Comparison of ENCODE assay signal across 9 cellular contexts in the genomic region with DNA sequence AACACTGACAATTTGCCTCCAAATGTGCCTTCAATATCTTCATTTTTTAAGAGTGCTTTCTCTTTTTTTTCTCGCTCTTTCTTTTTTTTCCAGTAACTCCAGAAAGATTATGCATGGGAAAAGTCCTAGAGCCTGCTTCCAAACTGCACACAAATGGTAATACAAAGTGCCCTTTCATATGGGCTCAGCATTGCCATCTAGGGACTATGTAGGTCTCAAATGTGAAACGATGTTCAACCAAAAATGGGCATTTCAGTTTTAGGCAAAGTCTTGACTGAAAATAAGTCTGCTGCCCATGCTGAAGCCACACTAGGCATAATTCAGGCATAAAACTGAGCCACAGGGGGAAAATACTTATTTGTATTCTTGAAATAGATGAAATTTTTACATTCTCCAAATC.
DNase-seq lines count a peak whose midpoint lies in the region; ATAC-seq, FAIRE-seq and TF ChIP-seq lines count a peak whose summit lies in the region.
"Had no signal": no experiment of that assay in that cellular context is flagged by ENCODE, and none has a peak within 500 bp of the region (broad histone marks: within the 10 kb centered on the region; RNA-seq: fewer than 3 reads in every experiment).

No MANE protein-coding gene starts in this region.

- POLR2A ChIA-PET in HepG2 (lab: Yijun Ruan, JAX) = no interaction called here

- intact Hi-C loops in HepG2 (cut with micrococcal nuclease; ENCODE audit: unreplicated experiment) (no loop called here), posterior vena cava (cut with DNase I) (loop anchor here in 1 of 2 donors (5.0 kb wide), 1 partner anchor 52 kb away; no protein-coding TSS in a partner anchor)

- TF ChIP-seq CTCF in HepG2 (CRISPR knock-in tag; IDR thresholded peaks at IDR 0.05) = peak; percentile 36

- no peak overlapping the region for H3K4me2 ChIP-seq in HepG2 (ENCODE audit: low read depth, low read length)

- no peak overlapping the region for H3K27ac ChIP-seq in HepG2 (ENCODE audit: extremely low read length, insufficient read depth, low read length)

- H3K4me3 ChIP-seq in HepG2 (replicated peaks in 1 of 3; ENCODE audit: insufficient read depth in 1 of 3, low read depth in 2 of 3, low read length in 3 of 3) = no peak overlapping the region

- CTCF ChIA-PET in HepG2 (lab: Yijun Ruan, JAX; ENCODE audit: low intra/inter-chr PET ratio, low total read pairs) = no interaction called here

- 9% methylated on average over 2 of the region's 2 CpGs for WGBS in HepG2 (ENCODE audit: low lambda C conversion rate)

- H3K9me3 ChIP-seq in HepG2 (ENCODE audit: low read length) = no peaks in the 10 kb centered on the region

- DNase-seq in AG08395 (ENCODE audit: low spot score) (peak; percentile 43), astrocyte of the hippocampus (ENCODE audit: low read depth, low spot score) (peak; percentile 66), HepG2 (ENCODE audit: low spot score) (no peak), posterior vena cava (ENCODE audit: low spot score) (no peak), NCI-H1436 treated with DMSO at 0.1 percent for 48 hours (lab: John Stamatoyannopoulos, UW) (no peak)
- DNase-seq: activated B cell treated with CpG ODN at 0.5 μM for 24 hours had no signal

- no peaks in the 10 kb centered on the region for H3K36me3 ChIP-seq in HepG2 (replicated peaks in 1 of 2; ENCODE audit: control insufficient read depth in 1 of 2, insufficient read depth in 2 of 2, low read length in 2 of 2)

- peak; percentile 64 for FAIRE-seq in HepG2 (lab: Jason Lieb, UNC)

- BruUV-seq in HepG2 (replicated peaks; lab: Mats Ljungman, UMichigan) = no TSS peak

- H2AFZ ChIP-seq in HepG2 (ENCODE audit: low read length) = no peak overlapping the region

- H3K9ac ChIP-seq in HepG2 (ENCODE audit: insufficient read depth, low read depth, low read length) = no peak overlapping the region

- no peaks in the 10 kb centered on the region for H3K79me2 ChIP-seq in HepG2 (ENCODE audit: insufficient read depth, low read length)

- TF ChIP-seq EP300 in Ishikawa (IDR thresholded peaks at IDR 0.05; ENCODE audit: borderline replicate concordance) (no peak), HepG2 (IDR thresholded peaks at IDR 0.05; ENCODE audit: low read depth in 2 of 2, low read length in 2 of 2) (no peak), HepG2 (CRISPR knock-in tag; IDR thresholded peaks at IDR 0.05; ENCODE audit: borderline replicate concordance) (no peak)

- no peaks in the 10 kb centered on the region for H4K20me1 ChIP-seq in HepG2 (ENCODE audit: insufficient read depth, low read length)

- in situ Hi-C loops in HepG2 (cut with HindIII; ENCODE audit: extremely low pct_ligation_motif_present, low pct_unique_long_range_greater_than_20kb) = no loop called here

- TF ChIP-seq RAD21 in Ishikawa (IDR thresholded peaks at IDR 0.05; ENCODE audit: low read depth) = peak; percentile 38; the same call in 1 of the 2 replicates
- TF ChIP-seq RAD21 in HepG2 (CRISPR knock-in tag; IDR thresholded peaks at IDR 0.05) = no peak

- no peaks in the 10 kb centered on the region for H3K27me3 ChIP-seq in HepG2 (ENCODE audit: control insufficient read depth in 1 of 2, insufficient read depth in 2 of 2, low read length in 2 of 2)

- ATAC-seq in HepG2 (peak; percentile 66), GM19328 (IDR thresholded peaks at IDR 0.05; ENCODE audit: unreplicated experiment) (no peak), GM21360 (IDR thresholded peaks at IDR 0.05; ENCODE audit: unreplicated experiment) (no peak)

- TF ChIP-seq POLR2A in HepG2 (IDR thresholded peaks at IDR 0.05; ENCODE audit: insufficient read depth in 1 of 2, low read depth in 2 of 2, low read length in 2 of 2) = no peak

- no peaks in the 10 kb centered on the region for H3K4me1 ChIP-seq in HepG2 (ENCODE audit: insufficient read depth, low read length)

TF ChIP-seq in Ishikawa, 13 proteins besides CTCF, POLR2A, EP300 and RAD21:
- TF ChIP-seq TCF12 (IDR thresholded peaks at IDR 0.05; ENCODE audit: low read depth) = no peak
- no peak for TF ChIP-seq NFIC (IDR thresholded peaks at IDR 0.05)
- no peak for TF ChIP-seq YY1 (IDR thresholded peaks at IDR 0.05; ENCODE audit: low read depth)
- TF ChIP-seq, protein P1, sequence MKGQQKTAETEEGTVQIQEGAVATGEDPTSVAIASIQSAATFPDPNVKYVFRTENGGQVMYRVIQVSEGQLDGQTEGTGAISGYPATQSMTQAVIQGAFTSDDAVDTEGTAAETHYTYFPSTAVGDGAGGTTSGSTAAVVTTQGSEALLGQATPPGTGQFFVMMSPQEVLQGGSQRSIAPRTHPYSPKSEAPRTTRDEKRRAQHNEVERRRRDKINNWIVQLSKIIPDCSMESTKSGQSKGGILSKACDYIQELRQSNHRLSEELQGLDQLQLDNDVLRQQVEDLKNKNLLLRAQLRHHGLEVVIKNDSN (IDR thresholded peaks at IDR 0.05) = no peak
- TF ChIP-seq TAF1 (IDR thresholded peaks at IDR 0.05; ENCODE audit: low read depth) = no peak
- no peak for TF ChIP-seq ZBTB7A (IDR thresholded peaks at IDR 0.05; ENCODE audit: low read depth)
- TF ChIP-seq EGR1 (IDR thresholded peaks at IDR 0.05) = no peak
- TF ChIP-seq CREB1 (IDR thresholded peaks at IDR 0.05; ENCODE audit: low read depth) = no peak
- no peak for TF ChIP-seq FOXM1 (IDR thresholded peaks at IDR 0.05; ENCODE audit: borderline replicate concordance, low read depth)
- TF ChIP-seq TEAD4 (IDR thresholded peaks at IDR 0.05) = no peak
- TF ChIP-seq, protein P2, sequence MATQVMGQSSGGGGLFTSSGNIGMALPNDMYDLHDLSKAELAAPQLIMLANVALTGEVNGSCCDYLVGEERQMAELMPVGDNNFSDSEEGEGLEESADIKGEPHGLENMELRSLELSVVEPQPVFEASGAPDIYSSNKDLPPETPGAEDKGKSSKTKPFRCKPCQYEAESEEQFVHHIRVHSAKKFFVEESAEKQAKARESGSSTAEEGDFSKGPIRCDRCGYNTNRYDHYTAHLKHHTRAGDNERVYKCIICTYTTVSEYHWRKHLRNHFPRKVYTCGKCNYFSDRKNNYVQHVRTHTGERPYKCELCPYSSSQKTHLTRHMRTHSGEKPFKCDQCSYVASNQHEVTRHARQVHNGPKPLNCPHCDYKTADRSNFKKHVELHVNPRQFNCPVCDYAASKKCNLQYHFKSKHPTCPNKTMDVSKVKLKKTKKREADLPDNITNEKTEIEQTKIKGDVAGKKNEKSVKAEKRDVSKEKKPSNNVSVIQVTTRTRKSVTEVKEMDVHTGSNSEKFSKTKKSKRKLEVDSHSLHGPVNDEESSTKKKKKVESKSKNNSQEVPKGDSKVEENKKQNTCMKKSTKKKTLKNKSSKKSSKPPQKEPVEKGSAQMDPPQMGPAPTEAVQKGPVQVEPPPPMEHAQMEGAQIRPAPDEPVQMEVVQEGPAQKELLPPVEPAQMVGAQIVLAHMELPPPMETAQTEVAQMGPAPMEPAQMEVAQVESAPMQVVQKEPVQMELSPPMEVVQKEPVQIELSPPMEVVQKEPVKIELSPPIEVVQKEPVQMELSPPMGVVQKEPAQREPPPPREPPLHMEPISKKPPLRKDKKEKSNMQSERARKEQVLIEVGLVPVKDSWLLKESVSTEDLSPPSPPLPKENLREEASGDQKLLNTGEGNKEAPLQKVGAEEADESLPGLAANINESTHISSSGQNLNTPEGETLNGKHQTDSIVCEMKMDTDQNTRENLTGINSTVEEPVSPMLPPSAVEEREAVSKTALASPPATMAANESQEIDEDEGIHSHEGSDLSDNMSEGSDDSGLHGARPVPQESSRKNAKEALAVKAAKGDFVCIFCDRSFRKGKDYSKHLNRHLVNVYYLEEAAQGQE (IDR thresholded peaks at IDR 0.05; ENCODE audit: low read depth) = no peak

TF ChIP-seq in HepG2, 621 proteins besides CTCF, POLR2A, EP300 and RAD21:
- no peak for TF ChIP-seq TBX2 (CRISPR knock-in tag; IDR thresholded peaks at IDR 0.05; ENCODE audit: borderline replicate concordance)
- 0 out of 2 replicates have a peak, but pooled peaks have one; percentile 31 for TF ChIP-seq SRF (IDR thresholded peaks at IDR 0.05; ENCODE audit: low read depth, low read length)
- no peak for TF ChIP-seq DPF2 (CRISPR knock-in tag; IDR thresholded peaks at IDR 0.05; ENCODE audit: borderline replicate concordance, low read depth)
- TF ChIP-seq ZNF180 (CRISPR knock-in tag; IDR thresholded peaks at IDR 0.05; ENCODE audit: borderline replicate concordance, low read depth) = no peak
- TF ChIP-seq NCOA1 (CRISPR knock-in tag; IDR thresholded peaks at IDR 0.05) = no peak
- no peak for TF ChIP-seq ZNF776 (CRISPR knock-in tag; IDR thresholded peaks at IDR 0.05)
- TF ChIP-seq ADNP (CRISPR knock-in tag; IDR thresholded peaks at IDR 0.05) = no peak
- TF ChIP-seq ZBTB1 (CRISPR knock-in tag; IDR thresholded peaks at IDR 0.05; ENCODE audit: borderline replicate concordance) = no peak
- TF ChIP-seq ZNF777 (CRISPR knock-in tag; IDR thresholded peaks at IDR 0.05) = no peak
- TF ChIP-seq STAG1 (CRISPR knock-in tag; IDR thresholded peaks at IDR 0.05) = peak; percentile 30
- TF ChIP-seq TRIM24 (CRISPR knock-in tag; IDR thresholded peaks at IDR 0.05) = no peak

Comparison
In these comparisons a context has a peak if more than half of its experiments do, and no peak if none do; other contexts are left out.
1. DNase-seq: peak in AG08395 (single experiment) and astrocyte of the hippocampus (single experiment); none in HepG2 (single experiment), posterior vena cava (single experiment) and NCI-H1436 treated with DMSO at 0.1 percent for 48 hours (single experiment).